ENCODE assay signal across 1 cellular context in the genomic region with DNA sequence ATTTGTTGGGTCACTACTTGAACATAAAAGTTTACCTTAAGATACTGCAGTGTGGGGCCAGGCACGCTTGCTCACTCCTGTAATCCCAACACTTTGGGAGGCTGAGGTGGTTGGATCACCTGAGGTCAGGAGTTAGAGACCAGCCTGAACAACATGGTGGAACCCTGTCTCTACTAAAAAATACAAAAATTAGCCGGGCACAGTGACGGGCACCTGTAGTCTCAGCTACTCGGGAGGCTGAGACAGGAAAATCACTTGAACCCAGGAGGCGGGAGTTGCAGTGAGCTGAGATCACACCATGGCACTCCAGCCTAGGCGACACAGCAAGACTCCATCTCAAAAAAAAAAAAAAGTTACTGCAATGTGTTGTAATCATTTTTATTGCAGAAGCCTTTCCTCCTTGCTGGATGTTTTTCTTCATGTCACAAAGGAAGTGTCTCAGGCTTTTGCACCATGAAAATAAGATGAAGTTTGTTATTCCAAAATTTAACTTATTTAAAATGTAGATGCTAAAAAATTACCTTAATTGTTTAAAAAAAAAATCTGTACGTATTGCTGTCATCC.
A peak's percentile ranks its signal among the peaks of the same experiment; 100 is the strongest.
TF ChIP-seq lines count a peak whose summit lies in the region.
"Not testable (repeated sequence)": the region's sequence is repeated elsewhere in the genome, so short reads cannot be mapped to it uniquely, and the experiment has no call there.

No MANE protein-coding gene starts in this region.

TF ChIP-seq in K562, 482 proteins besides CTCF, POLR2A, EP300 and RAD21:
- TF ChIP-seq, protein P1, sequence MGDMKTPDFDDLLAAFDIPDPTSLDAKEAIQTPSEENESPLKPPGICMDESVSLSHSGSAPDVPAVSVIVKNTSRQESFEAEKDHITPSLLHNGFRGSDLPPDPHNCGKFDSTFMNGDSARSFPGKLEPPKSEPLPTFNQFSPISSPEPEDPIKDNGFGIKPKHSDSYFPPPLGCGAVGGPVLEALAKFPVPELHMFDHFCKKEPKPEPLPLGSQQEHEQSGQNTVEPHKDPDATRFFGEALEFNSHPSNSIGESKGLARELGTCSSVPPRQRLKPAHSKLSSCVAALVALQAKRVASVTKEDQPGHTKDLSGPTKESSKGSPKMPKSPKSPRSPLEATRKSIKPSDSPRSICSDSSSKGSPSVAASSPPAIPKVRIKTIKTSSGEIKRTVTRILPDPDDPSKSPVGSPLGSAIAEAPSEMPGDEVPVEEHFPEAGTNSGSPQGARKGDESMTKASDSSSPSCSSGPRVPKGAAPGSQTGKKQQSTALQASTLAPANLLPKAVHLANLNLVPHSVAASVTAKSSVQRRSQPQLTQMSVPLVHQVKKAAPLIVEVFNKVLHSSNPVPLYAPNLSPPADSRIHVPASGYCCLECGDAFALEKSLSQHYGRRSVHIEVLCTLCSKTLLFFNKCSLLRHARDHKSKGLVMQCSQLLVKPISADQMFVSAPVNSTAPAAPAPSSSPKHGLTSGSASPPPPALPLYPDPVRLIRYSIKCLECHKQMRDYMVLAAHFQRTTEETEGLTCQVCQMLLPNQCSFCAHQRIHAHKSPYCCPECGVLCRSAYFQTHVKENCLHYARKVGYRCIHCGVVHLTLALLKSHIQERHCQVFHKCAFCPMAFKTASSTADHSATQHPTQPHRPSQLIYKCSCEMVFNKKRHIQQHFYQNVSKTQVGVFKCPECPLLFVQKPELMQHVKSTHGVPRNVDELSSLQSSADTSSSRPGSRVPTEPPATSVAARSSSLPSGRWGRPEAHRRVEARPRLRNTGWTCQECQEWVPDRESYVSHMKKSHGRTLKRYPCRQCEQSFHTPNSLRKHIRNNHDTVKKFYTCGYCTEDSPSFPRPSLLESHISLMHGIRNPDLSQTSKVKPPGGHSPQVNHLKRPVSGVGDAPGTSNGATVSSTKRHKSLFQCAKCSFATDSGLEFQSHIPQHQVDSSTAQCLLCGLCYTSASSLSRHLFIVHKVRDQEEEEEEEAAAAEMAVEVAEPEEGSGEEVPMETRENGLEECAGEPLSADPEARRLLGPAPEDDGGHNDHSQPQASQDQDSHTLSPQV (IDR thresholded peaks at IDR 0.05) = 0 out of 2 replicates have a peak, but pooled peaks have one; percentile 20
- TF ChIP-seq CEBPG (CRISPR knock-in tag; IDR thresholded peaks at IDR 0.05) (0 out of 2 replicates have a peak, but pooled peaks have one; percentile 21), TBL1XR1 (IDR thresholded peaks at IDR 0.05; ENCODE audit: low read length in 2 of 2) (0 out of 4 replicates have a peak, but pooled peaks of 1 of the 2 experiments have one; percentile 14), NR2C2 (tag; IDR thresholded peaks at IDR 0.05) (peak; percentile 46; the same call in 1 of the 2 replicates), CXXC5 (CRISPR knock-in tag; IDR thresholded peaks at IDR 0.05) (0 out of 2 replicates have a peak, but pooled peaks have one; percentile 2)
- TF ChIP-seq CEBPG (tag; conservative IDR thresholded peaks at IDR 0.05 in 1 of 2, IDR thresholded peaks at IDR 0.05 in 1 of 2); NR2C2 (CRISPR knock-in tag; IDR thresholded peaks at IDR 0.05): not testable (repeated sequence)
TF ChIP-seq in K562: peak in this region for 5; not testable (repeated sequence) for 477.
